2 cellular contexts compared by ENCODE assay signal in genomic region chr11:65547446-65548125, GRCh38.
TF ChIP-seq lines count a peak whose summit lies in the region.

No MANE protein-coding gene starts in this region.

TF ChIP-seq in HCT116, 20 proteins besides CTCF, POLR2A, EP300 and RAD21:
- TF ChIP-seq EZH2phosphoT487 (IDR thresholded peaks at IDR 0.05; ENCODE audit: borderline replicate concordance) (no peak), EGR1 (IDR thresholded peaks at IDR 0.05; ENCODE audit: low read depth) (no peak)

TF ChIP-seq in SK-N-SH, 30 proteins besides CTCF, POLR2A, EP300 and RAD21:
- TF ChIP-seq TEAD4 (IDR thresholded peaks at IDR 0.05; ENCODE audit: borderline replicate concordance, insufficient read depth), result no peak
- TF ChIP-seq EZH2phosphoT487 (IDR thresholded peaks at IDR 0.05; ENCODE audit: borderline replicate concordance, low read depth), result no peak
- no peak for TF ChIP-seq USF2 (IDR thresholded peaks at IDR 0.05; ENCODE audit: borderline replicate concordance, low read depth, low read length)
- no peak for TF ChIP-seq MXI1 (IDR thresholded peaks at IDR 0.05; ENCODE audit: low read depth, low read length)
- no peak for TF ChIP-seq TCF12 (IDR thresholded peaks at IDR 0.05)
- TF ChIP-seq CHD2 (IDR thresholded peaks at IDR 0.05; ENCODE audit: low read length, partially characterized antibody), result no peak
- no peak for TF ChIP-seq ZBTB33 (IDR thresholded peaks at IDR 0.05; ENCODE audit: borderline replicate concordance, low read depth)
- TF ChIP-seq RFX5 (IDR thresholded peaks at IDR 0.05; ENCODE audit: low read length), result no peak
- TF ChIP-seq USF1 (IDR thresholded peaks at IDR 0.05; ENCODE audit: borderline replicate concordance, low read depth), result no peak
- TF ChIP-seq MAX (IDR thresholded peaks at IDR 0.05; ENCODE audit: low read depth), result no peak
- TF ChIP-seq PBX3 (IDR thresholded peaks at IDR 0.05), result no peak
- no peak for TF ChIP-seq IRF3 (IDR thresholded peaks at IDR 0.05; ENCODE audit: low read depth, low read length)
- no peak for TF ChIP-seq NFIC (IDR thresholded peaks at IDR 0.05; ENCODE audit: borderline replicate concordance)
- no peak for TF ChIP-seq JUND (IDR thresholded peaks at IDR 0.05)
